ENCODE assay signal across 17 cellular contexts in genomic region chr2:148167855-148168254, GRCh38.
DNase-seq lines count a peak whose midpoint lies in the region; ATAC-seq and TF ChIP-seq lines count a peak whose summit lies in the region.
"Had no signal": no experiment of that assay in that cellular context is flagged by ENCODE, and none has a peak within 500 bp of the region (broad histone marks: within the 10 kb centered on the region; RNA-seq: fewer than 3 reads in every experiment).

No MANE protein-coding gene starts in this region.

- ATAC-seq in PC-3, result no peak
- ATAC-seq in CD4-positive, alpha-beta T cell (ENCODE audit: poor library complexity), result no peak
- ATAC-seq: A549, GM12878 had no signal

- H3K79me2 ChIP-seq in H9 (ENCODE audit: insufficient read depth, low read length) (no peaks in the 10 kb centered on the region), PC-3 (ENCODE audit: low read length) (no peaks in the 10 kb centered on the region), OCI-LY7 (ENCODE audit: insufficient read depth, low read depth, low read length) (no peaks in the 10 kb centered on the region)

- H3K27ac ChIP-seq in H9 (ENCODE audit: insufficient read length, low read depth, low read length) (no peak overlapping the region), PC-3 (ENCODE audit: low read length) (no peak overlapping the region), OCI-LY7 (ENCODE audit: low read depth, low read length, poor library complexity, severe bottlenecking) (no peak overlapping the region), coronary artery (no peak overlapping the region)
- H3K27ac ChIP-seq in CD4-positive, alpha-beta T cell (ENCODE audit: low read depth, low read length), result no peak overlapping the region
- H3K27ac ChIP-seq: A549, HL-60 had no signal

- no peak overlapping the region for H4K5ac ChIP-seq in H9 (ENCODE audit: insufficient read length, low read depth, low read length)

- H4K20me1 ChIP-seq in H9 (ENCODE audit: control insufficient read depth, insufficient read depth, insufficient read length), result no peaks in the 10 kb centered on the region
- H4K20me1 ChIP-seq in PC-3 (ENCODE audit: low read length), result no peaks in the 10 kb centered on the region
- no peaks in the 10 kb centered on the region for H4K20me1 ChIP-seq in OCI-LY7 (ENCODE audit: insufficient read depth, low read length)

- CTCF ChIA-PET in PC-3 (lab: Charles Lee), result no interaction called here
- CTCF ChIA-PET in OCI-LY7 (lab: Charles Lee; ENCODE audit: unreplicated experiment), result no interaction called here
- CTCF ChIA-PET in CD4-positive, alpha-beta T cell (lab: Charles Lee), result no interaction called here

- no peaks in the 10 kb centered on the region for H3K9me3 ChIP-seq in H9 (ENCODE audit: control insufficient read depth, low read depth, low read length)
- no peaks in the 10 kb centered on the region for H3K9me3 ChIP-seq in PC-3 (ENCODE audit: low read length)
- H3K9me3 ChIP-seq in OCI-LY7 (ENCODE audit: low read length), result no peaks in the 10 kb centered on the region
- H3K9me3 ChIP-seq in CD4-positive, alpha-beta T cell (ENCODE audit: control insufficient read depth, low read length), result no peaks in the 10 kb centered on the region
- H3K9me3 ChIP-seq: A549, BE2C had no signal

- no peak overlapping the region for H3K4ac ChIP-seq in H9 (ENCODE audit: low read depth, low read length)

- H2AK5ac ChIP-seq in H9 (ENCODE audit: insufficient read length, low read length), result no peak overlapping the region

- H3K79me1 ChIP-seq in H9 (ENCODE audit: insufficient read depth, low read depth, low read length, poor library complexity, severe bottlenecking), result no peaks in the 10 kb centered on the region

- H3K9ac ChIP-seq in H9 (ENCODE audit: extremely low read depth, insufficient read length, low read length), result no peak overlapping the region
- H3K9ac ChIP-seq in PC-3 (ENCODE audit: low read length), result no peak overlapping the region

- H3K27me3 ChIP-seq in H9 (ENCODE audit: insufficient read depth, low read length) (no peaks in the 10 kb centered on the region), PC-3 (ENCODE audit: low read length) (no peaks in the 10 kb centered on the region)
- H3K27me3 ChIP-seq in CD4-positive, alpha-beta T cell (ENCODE audit: control insufficient read depth, insufficient read depth, low read length), result no peaks in the 10 kb centered on the region
- H3K27me3 ChIP-seq: BE2C had no signal

- H3K4me1 ChIP-seq in H9 (ENCODE audit: insufficient read depth, low read length) (no peaks in the 10 kb centered on the region), PC-3 (ENCODE audit: insufficient read depth, low read length) (no peaks in the 10 kb centered on the region), OCI-LY7 (ENCODE audit: insufficient read depth, low read length, poor library complexity, severe bottlenecking) (no peaks in the 10 kb centered on the region)
- H3K4me1 ChIP-seq: A549, BE2C had no signal

- no peak overlapping the region for H3T11ph ChIP-seq in H9 (ENCODE audit: low read length)

- H2BK12ac ChIP-seq in H9 (ENCODE audit: insufficient read length, low read depth, low read length), result no peak overlapping the region

- H3K9me3 Mint-ChIP-seq in H9 (no peaks in the 10 kb centered on the region), mesothelial cell of epicardium (peaks cover 10% of the 10 kb centered on the region)
- peaks cover 2% of the 10 kb centered on the region for H3K9me3 Mint-ChIP-seq in CD4-positive, alpha-beta T cell
- H3K9me3 Mint-ChIP-seq: HFFc6 had no signal

- H3K36me3 ChIP-seq in PC-3 (ENCODE audit: low read depth, low read length) (no peaks in the 10 kb centered on the region), OCI-LY7 (ENCODE audit: insufficient read depth, low read length) (no peaks in the 10 kb centered on the region)
- H3K36me3 ChIP-seq: BE2C had no signal

- TF ChIP-seq CTCF in H9 (conservative IDR thresholded peaks at IDR 0.05) (peak; percentile 49), PC-3 (conservative IDR thresholded peaks at IDR 0.05; ENCODE audit: low read depth, low read length) (peak; percentile 12; the same call in 1 of the 2 replicates), choroid plexus epithelial cell (conservative IDR thresholded peaks at IDR 0.05; ENCODE audit: low read depth, low read length) (no peak), mesothelial cell of epicardium (IDR thresholded peaks at IDR 0.05; ENCODE audit: unreplicated experiment) (no peak), OCI-LY7 (conservative IDR thresholded peaks at IDR 0.05; ENCODE audit: low read length) (no peak), coronary artery (IDR thresholded peaks at IDR 0.05) (no peak)
- TF ChIP-seq CTCF in CD4-positive, alpha-beta T cell (IDR thresholded peaks at IDR 0.05), result no peak

- H3K4me1 Mint-ChIP-seq in H9 (no peaks in the 10 kb centered on the region), mesothelial cell of epicardium (peaks cover 25% of the 10 kb centered on the region)
- no peaks in the 10 kb centered on the region for H3K4me1 Mint-ChIP-seq in CD4-positive, alpha-beta T cell (ENCODE audit: low read depth)
- H3K4me1 Mint-ChIP-seq: CD14-positive monocyte had no signal

- no TSS peak for BruUV-seq in PC-3 (replicated peaks; lab: Mats Ljungman, UMichigan)
- no TSS peak for BruUV-seq in OCI-LY7 (replicated peaks; lab: Mats Ljungman, UMichigan)

- H3K4me3 ChIP-seq in PC-3 (ENCODE audit: low read length), result no peak overlapping the region
- no peak overlapping the region for H3K4me3 ChIP-seq in choroid plexus epithelial cell (ENCODE audit: low read depth, low read length)
- no peak overlapping the region for H3K4me3 ChIP-seq in OCI-LY7 (ENCODE audit: low read depth, low read length, poor library complexity, severe bottlenecking)
- no peak overlapping the region for H3K4me3 ChIP-seq in coronary artery
- H3K4me3 ChIP-seq: A549, GM12878 had no signal

- peaks cover 2% of the 10 kb centered on the region for H3K23me2 ChIP-seq in H9 (ENCODE audit: insufficient read length, low read depth, low read length, poor library complexity, severe bottlenecking)

- DNase-seq in H9 (no peak), PC-3 (no peak), choroid plexus epithelial cell (ENCODE audit: low read depth) (peak; percentile 3), mesothelial cell of epicardium (ENCODE audit: low spot score in 2 of 2, unreplicated experiment in 2 of 2) (no peak), NCI-H345 treated with DMSO at 0.1 percent for 48 hours (lab: John Stamatoyannopoulos, UW; ENCODE audit: unreplicated experiment) (no peak), OCI-LY7 (ENCODE audit: low spot score) (no peak), coronary artery (ENCODE audit: low spot score) (no peak)
- no peak for DNase-seq in CD4-positive, alpha-beta T cell
- DNase-seq: BE2C; CD8-positive, alpha-beta memory T cell; HCEC 1CT; HFFc6; KG1 had no signal

- no peak overlapping the region for H4K91ac ChIP-seq in H9 (ENCODE audit: insufficient read length, low read depth, low read length)

- WGBS in H9 (ENCODE audit: extremely low coverage, insufficient read length, low lambda C conversion rate), result no CpG with 5 or more reads among the region's 1 CpG

- H2BK5ac ChIP-seq in H9 (ENCODE audit: insufficient read length, low read length), result no peak overlapping the region

- no peak overlapping the region for H2BK120ac ChIP-seq in H9 (ENCODE audit: low read depth, low read length, poor library complexity, severe bottlenecking)

- POLR2A ChIA-PET in PC-3 (lab: Charles Lee; ENCODE audit: unreplicated experiment) (no interaction called here), OCI-LY7 (lab: Charles Lee) (no interaction called here)
- POLR2A ChIA-PET in CD4-positive, alpha-beta T cell (lab: Charles Lee), result no interaction called here

- H3K4me3 Mint-ChIP-seq in H9, result no peak overlapping the region
- H3K4me3 Mint-ChIP-seq in mesothelial cell of epicardium, result no peak overlapping the region
- no peak overlapping the region for H3K4me3 Mint-ChIP-seq in CD4-positive, alpha-beta T cell
- H3K4me3 Mint-ChIP-seq: CD14-positive monocyte; CD8-positive, alpha-beta memory T cell; HFFc6 had no signal

- H3K9me2 ChIP-seq in PC-3 (replicated peaks; ENCODE audit: low read length), result no peaks in the 10 kb centered on the region
- H3K9me2 ChIP-seq in OCI-LY7 (ENCODE audit: insufficient read depth, low read length), result no peaks in the 10 kb centered on the region; the same call in 1 of the 2 replicates

- H4K8ac ChIP-seq in H9 (replicated peaks; ENCODE audit: insufficient read length, low read depth, low read length), result no peak overlapping the region

- H3K27ac Mint-ChIP-seq in H9, result no peak overlapping the region; a peak in 1 of 7 replicates
- H3K27ac Mint-ChIP-seq in mesothelial cell of epicardium, result peak overlapping the region; percentile 30
- H3K27ac Mint-ChIP-seq in CD4-positive, alpha-beta T cell, result no peak overlapping the region
- H3K27ac Mint-ChIP-seq: CD14-positive monocyte, HFFc6 had no signal

- H2BK20ac ChIP-seq in H9 (ENCODE audit: low read depth, low read length, poor library complexity, severe bottlenecking), result no peak overlapping the region

- no peak overlapping the region for H3K56ac ChIP-seq in H9 (ENCODE audit: insufficient read length, low read depth, low read length)

- no peak overlapping the region for H3K4me2 ChIP-seq in H9 (ENCODE audit: insufficient read depth, insufficient read length, low read length)
- no peak overlapping the region for H3K4me2 ChIP-seq in PC-3 (ENCODE audit: low read length)
- no peak overlapping the region for H3K4me2 ChIP-seq in OCI-LY7 (ENCODE audit: low read length)
- H3K4me2 ChIP-seq: A549 had no signal

- no peaks in the 10 kb centered on the region for H3K27me3 Mint-ChIP-seq in H9 (ENCODE audit: low read depth)
- H3K27me3 Mint-ChIP-seq in mesothelial cell of epicardium (ENCODE audit: low read depth), result no peaks in the 10 kb centered on the region
- H3K27me3 Mint-ChIP-seq in CD4-positive, alpha-beta T cell, result no peaks in the 10 kb centered on the region
- H3K27me3 Mint-ChIP-seq: CD8-positive, alpha-beta memory T cell had no signal

- no peak overlapping the region for H2BK15ac ChIP-seq in H9 (ENCODE audit: low read depth, low read length)

- intact Hi-C loops in PC-3 (cut with micrococcal nuclease), result no loop called here
- intact Hi-C loops in OCI-LY7 (cut with micrococcal nuclease; ENCODE audit: unreplicated experiment), result no loop called here
- intact Hi-C loops in CD4-positive, alpha-beta T cell (cut with DNase I, micrococcal nuclease), result no loop called here

- H3K36me3 Mint-ChIP-seq in H9 (ENCODE audit: insufficient read depth in 1 of 3, low read depth in 3 of 3) (no peaks in the 10 kb centered on the region), mesothelial cell of epicardium (peaks cover 17% of the 10 kb centered on the region)
- H3K36me3 Mint-ChIP-seq in CD4-positive, alpha-beta T cell (ENCODE audit: low read depth), result peaks cover 33% of the 10 kb centered on the region

- H3K14ac ChIP-seq in H9 (ENCODE audit: insufficient read depth, low read length), result no peak overlapping the region

- no peak overlapping the region for H3K23ac ChIP-seq in H9 (ENCODE audit: insufficient read length, low read depth, low read length)

- H3K18ac ChIP-seq in H9 (ENCODE audit: insufficient read length, low read depth, low read length), result no peak overlapping the region

- H2AFZ ChIP-seq in H9 (ENCODE audit: low read length) (no peak overlapping the region), PC-3 (ENCODE audit: low read length) (no peak overlapping the region), OCI-LY7 (ENCODE audit: low read length) (no peak overlapping the region)

- no peaks in the 10 kb centered on the region for H3F3A ChIP-seq in PC-3 (ENCODE audit: low read length, unreplicated experiment)

Comparison
In these comparisons a context has a peak if more than half of its experiments do, and no peak if none do; other contexts are left out.
1. CTCF ChIP-seq: peak in H9 (single experiment) and PC-3 (single experiment); none in choroid plexus epithelial cell (single experiment), mesothelial cell of epicardium (single experiment), OCI-LY7 (single experiment), CD4-positive, alpha-beta T cell (single experiment) and coronary artery (single experiment).